Comparison of ENCODE assay signal across 9 cellular contexts in genomic region chr6:36848658-36849441, GRCh38. TPM values are rescaled to one million over a fixed set of nuclear protein-coding genes. Genes with fewer than 3 reads are reported as not detected.
DNase-seq lines count a peak whose midpoint lies in the region; ATAC-seq and TF ChIP-seq lines count a peak whose summit lies in the region.
"Had no signal": no experiment of that assay in that cellular context is flagged by ENCODE, and none has a peak within 500 bp of the region (broad histone marks: within the 10 kb centered on the region; RNA-seq: fewer than 3 reads in every experiment).

No MANE protein-coding gene starts in this region.

- ATAC-seq in left lung (peak; percentile 89), upper lobe of left lung (ENCODE audit: low FRiP score in 2 of 2) (peak; percentile 57 to 72), HG03139 (IDR thresholded peaks at IDR 0.05; ENCODE audit: unreplicated experiment) (no peak)

- no peak overlapping the region for H3K4me3 ChIP-seq in left lung
- H3K4me3 ChIP-seq in upper lobe of left lung: peak overlapping the region in 3 of 4 donors; percentile 13 to 40 (median 17)

- DNase-seq in NCI-H2107 treated with DMSO at 0.1 percent for 48 hours (lab: John Stamatoyannopoulos, UW; ENCODE audit: unreplicated experiment) (peak; percentile 50), NCI-H2107 (lab: John Stamatoyannopoulos, UW) (no peak), caudate nucleus (lab: John Stamatoyannopoulos, UW) (peak in 41 of 61 donors; percentile 12 to 88 (median 54)), left lung (peak; percentile 79 to 82), upper lobe of left lung (peak; percentile 77 to 81), KG1 (lab: John Stamatoyannopoulos, UW) (no peak), HK-2 (ENCODE audit: unreplicated experiment) (no peak)
- DNase-seq: T1000 had no signal

- H3K36me3 ChIP-seq in left lung (peaks cover 0 to 4% of the 10 kb centered on the region in 2 donors), upper lobe of left lung (no peaks in the 10 kb centered on the region)

- H3K27me3 ChIP-seq in left lung (no peaks in the 10 kb centered on the region), upper lobe of left lung (no peaks in the 10 kb centered on the region)

- no peak for TF ChIP-seq POLR2A in upper lobe of left lung (IDR thresholded peaks at IDR 0.05)

- H3K4me1 ChIP-seq in left lung: peaks cover 14 to 44% of the 10 kb centered on the region in 2 donors
- peaks cover 10 to 14% (median 11%) of the 10 kb centered on the region in 4 donors for H3K4me1 ChIP-seq in upper lobe of left lung

- intact Hi-C loops in left lung (cut with DNase I): no loop called here

- TF ChIP-seq CTCF in left lung (IDR thresholded peaks at IDR 0.05): no peak
- TF ChIP-seq CTCF in upper lobe of left lung (IDR thresholded peaks at IDR 0.05): no peak

- TF ChIP-seq EP300 in upper lobe of left lung (IDR thresholded peaks at IDR 0.05): no peak

- H3K9me3 ChIP-seq in left lung: peaks cover 0 to 2% of the 10 kb centered on the region in 2 donors
- H3K9me3 ChIP-seq in upper lobe of left lung: no peaks in the 10 kb centered on the region

- H3K27ac ChIP-seq in caudate nucleus (ENCODE audit: low read depth, low read length) (peak overlapping the region; percentile 61), left lung (no peak overlapping the region), upper lobe of left lung (no peak overlapping the region)

- 41 to 48% methylated on average over 25 to 26 of the region's 26 CpGs for WGBS in upper lobe of left lung, 2 donors

RNA-seq across cellular contexts. Expression of gene CPNE5, which starts 9.6 kb away (rescaled TPM):
- total RNA-seq in left lung (1 to 10 TPM; 1.2 to 1.9 TPM), upper lobe of left lung (1 to 10 TPM in 4 of 6 donors, under 1 TPM in 2; 0.89 to 5.4 (median 2.5) TPM)

RNA-seq across cellular contexts. Expression of gene PPIL1, which starts 25.8 kb away (rescaled TPM):
- 10 to 100 TPM; 19.6 to 24.5 TPM for total RNA-seq in left lung
- total RNA-seq in upper lobe of left lung: 10 to 100 TPM in 3 of 6 donors, 1 to 10 TPM in 3; 2.2 to 21.7 (median 11.9) TPM

RNA-seq across cellular contexts. Expression of gene C6orf89, which starts 36.9 kb away (rescaled TPM):
- total RNA-seq in left lung (10 to 100 TPM; 53.3 to 59.6 TPM), upper lobe of left lung (10 to 100 TPM; 22.0 to 60.8 (median 42.5) TPM)

Comparison
In these comparisons a context has a peak if more than half of its experiments do, and no peak if none do; other contexts are left out.
1. DNase-seq: peak in NCI-H2107 treated with DMSO at 0.1 percent for 48 hours (single experiment), caudate nucleus (41 of 61), left lung (2 of 2) and upper lobe of left lung (2 of 2); none in NCI-H2107 (single experiment), KG1 (single experiment) and HK-2 (single experiment).
2. H3K4me3 ChIP-seq: peak in upper lobe of left lung (3 of 4); none in left lung (0 of 2).